ENCODE assay signal across 1 cellular context in the genomic region with DNA sequence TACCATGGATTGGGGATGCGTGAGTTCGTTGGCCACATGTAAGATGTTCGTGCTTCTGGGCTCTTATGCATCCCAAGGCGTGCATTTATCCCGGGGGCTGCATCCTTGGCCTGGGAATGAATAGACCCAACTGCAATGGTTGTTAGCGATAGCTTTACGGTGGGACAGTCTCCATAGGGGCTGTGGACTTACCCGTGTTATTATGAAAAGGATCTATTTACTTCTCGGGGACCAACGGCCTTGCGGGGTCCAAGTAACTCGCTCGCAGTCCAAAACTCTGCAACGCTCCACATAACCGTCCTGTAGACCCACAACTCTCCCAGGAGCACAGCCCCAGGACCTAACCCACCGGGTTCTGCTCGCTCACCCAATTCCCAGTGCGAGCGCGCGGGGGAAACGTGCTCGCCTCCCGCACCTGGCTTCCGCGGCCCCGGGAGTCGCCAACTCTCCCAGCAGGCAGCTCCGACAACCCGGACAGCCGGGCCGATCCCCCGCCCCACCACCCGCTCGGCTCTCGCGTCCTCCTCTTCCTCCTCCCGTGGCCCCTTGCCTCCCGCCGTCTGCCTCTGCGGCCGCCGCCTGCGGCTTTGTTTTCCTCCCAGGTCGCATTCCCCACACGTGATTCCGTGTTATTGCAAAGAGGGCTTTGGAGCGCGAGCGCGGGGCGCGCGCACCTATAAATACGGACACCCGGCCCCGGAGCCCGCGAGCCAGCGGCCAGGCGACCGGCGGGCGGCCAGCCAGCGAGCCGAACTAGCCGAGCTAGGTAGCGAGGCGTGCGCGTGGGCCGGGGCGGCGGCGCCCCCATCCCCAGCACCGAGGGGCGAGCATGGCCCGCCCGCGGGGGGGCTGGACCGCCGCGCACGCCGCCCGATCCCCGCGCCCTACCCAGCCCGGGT.
TF ChIP-seq lines count a peak whose summit lies in the region.

A gene with protein sequence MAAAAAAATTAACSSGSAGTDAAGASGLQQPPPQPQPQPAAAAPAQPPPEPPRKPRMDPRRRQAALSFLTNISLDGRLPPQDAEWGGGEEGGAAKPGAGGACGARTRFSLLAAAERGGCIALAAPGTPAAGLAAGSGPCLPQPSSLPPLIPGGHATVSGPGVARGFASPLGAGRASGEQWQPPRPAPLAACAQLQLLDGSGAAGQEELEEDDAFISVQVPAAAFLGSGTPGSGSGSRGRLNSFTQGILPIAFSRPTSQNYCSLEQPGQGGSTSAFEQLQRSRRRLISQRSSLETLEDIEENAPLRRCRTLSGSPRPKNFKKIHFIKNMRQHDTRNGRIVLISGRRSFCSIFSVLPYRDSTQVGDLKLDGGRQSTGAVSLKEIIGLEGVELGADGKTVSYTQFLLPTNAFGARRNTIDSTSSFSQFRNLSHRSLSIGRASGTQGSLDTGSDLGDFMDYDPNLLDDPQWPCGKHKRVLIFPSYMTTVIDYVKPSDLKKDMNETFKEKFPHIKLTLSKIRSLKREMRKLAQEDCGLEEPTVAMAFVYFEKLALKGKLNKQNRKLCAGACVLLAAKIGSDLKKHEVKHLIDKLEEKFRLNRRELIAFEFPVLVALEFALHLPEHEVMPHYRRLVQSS (plus strand): TSS at position 706 of the 899 bp plus-strand sequence. CDS start 278 bp downstream, outside the sequence.

TF ChIP-seq in HepG2, 621 proteins besides CTCF, POLR2A, EP300 and RAD21 (continued from another document and continues in another):
- TF ChIP-seq, protein P1, sequence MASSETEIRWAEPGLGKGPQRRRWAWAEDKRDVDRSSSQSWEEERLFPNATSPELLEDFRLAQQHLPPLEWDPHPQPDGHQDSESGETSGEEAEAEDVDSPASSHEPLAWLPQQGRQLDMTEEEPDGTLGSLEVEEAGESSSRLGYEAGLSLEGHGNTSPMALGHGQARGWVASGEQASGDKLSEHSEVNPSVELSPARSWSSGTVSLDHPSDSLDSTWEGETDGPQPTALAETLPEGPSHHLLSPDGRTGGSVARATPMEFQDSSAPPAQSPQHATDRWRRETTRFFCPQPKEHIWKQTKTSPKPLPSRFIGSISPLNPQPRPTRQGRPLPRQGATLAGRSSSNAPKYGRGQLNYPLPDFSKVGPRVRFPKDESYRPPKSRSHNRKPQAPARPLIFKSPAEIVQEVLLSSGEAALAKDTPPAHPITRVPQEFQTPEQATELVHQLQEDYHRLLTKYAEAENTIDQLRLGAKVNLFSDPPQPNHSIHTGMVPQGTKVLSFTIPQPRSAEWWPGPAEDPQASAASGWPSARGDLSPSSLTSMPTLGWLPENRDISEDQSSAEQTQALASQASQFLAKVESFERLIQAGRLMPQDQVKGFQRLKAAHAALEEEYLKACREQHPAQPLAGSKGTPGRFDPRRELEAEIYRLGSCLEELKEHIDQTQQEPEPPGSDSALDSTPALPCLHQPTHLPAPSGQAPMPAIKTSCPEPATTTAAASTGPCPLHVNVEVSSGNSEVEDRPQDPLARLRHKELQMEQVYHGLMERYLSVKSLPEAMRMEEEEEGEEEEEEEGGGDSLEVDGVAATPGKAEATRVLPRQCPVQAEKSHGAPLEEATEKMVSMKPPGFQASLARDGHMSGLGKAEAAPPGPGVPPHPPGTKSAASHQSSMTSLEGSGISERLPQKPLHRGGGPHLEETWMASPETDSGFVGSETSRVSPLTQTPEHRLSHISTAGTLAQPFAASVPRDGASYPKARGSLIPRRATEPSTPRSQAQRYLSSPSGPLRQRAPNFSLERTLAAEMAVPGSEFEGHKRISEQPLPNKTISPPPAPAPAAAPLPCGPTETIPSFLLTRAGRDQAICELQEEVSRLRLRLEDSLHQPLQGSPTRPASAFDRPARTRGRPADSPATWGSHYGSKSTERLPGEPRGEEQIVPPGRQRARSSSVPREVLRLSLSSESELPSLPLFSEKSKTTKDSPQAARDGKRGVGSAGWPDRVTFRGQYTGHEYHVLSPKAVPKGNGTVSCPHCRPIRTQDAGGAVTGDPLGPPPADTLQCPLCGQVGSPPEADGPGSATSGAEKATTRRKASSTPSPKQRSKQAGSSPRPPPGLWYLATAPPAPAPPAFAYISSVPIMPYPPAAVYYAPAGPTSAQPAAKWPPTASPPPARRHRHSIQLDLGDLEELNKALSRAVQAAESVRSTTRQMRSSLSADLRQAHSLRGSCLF (CRISPR knock-in tag; IDR thresholded peaks at IDR 0.05; ENCODE audit: borderline replicate concordance): no peak
- TF ChIP-seq ZNF720 (CRISPR knock-in tag; IDR thresholded peaks at IDR 0.05): no peak
- TF ChIP-seq HNRNPH1 (optimal IDR thresholded peaks at IDR 0.05; ENCODE audit: low read depth, low read length): no peak
- TF ChIP-seq, protein P2, sequence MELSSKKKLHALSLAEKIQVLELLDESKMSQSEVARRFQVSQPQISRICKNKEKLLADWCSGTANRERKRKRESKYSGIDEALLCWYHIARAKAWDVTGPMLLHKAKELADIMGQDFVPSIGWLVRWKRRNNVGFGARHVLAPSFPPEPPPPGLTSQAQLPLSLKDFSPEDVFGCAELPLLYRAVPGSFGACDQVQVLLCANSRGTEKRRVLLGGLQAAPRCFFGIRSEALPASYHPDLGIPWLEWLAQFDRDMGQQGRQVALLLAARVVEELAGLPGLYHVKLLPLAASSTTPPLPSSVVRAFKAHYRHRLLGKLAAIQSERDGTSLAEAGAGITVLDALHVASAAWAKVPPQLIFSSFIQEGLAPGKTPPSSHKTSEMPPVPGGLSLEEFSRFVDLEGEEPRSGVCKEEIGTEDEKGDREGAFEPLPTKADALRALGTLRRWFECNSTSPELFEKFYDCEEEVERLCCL (CRISPR knock-in tag; IDR thresholded peaks at IDR 0.05; ENCODE audit: borderline replicate concordance): no peak
- TF ChIP-seq ZNF382 (CRISPR knock-in tag; IDR thresholded peaks at IDR 0.05; ENCODE audit: borderline replicate concordance): no peak
- no peak for TF ChIP-seq ZNF160 (CRISPR knock-in tag; IDR thresholded peaks at IDR 0.05)
- TF ChIP-seq FOXA3 (CRISPR knock-in tag; IDR thresholded peaks at IDR 0.05): peak; percentile 57; the same call in 1 of the 2 replicates
- no peak for TF ChIP-seq RFXAP (CRISPR knock-in tag; IDR thresholded peaks at IDR 0.05; ENCODE audit: borderline replicate concordance)
- TF ChIP-seq ZNF282 (IDR thresholded peaks at IDR 0.05; ENCODE audit: partially characterized antibody): no peak
- no peak for TF ChIP-seq ZNF136 (CRISPR knock-in tag; IDR thresholded peaks at IDR 0.05; ENCODE audit: low read depth)
- TF ChIP-seq ZNF446 (CRISPR knock-in tag; IDR thresholded peaks at IDR 0.05): peak; percentile 58; the same call in 1 of the 2 replicates
- TF ChIP-seq ATF1 (CRISPR knock-in tag; IDR thresholded peaks at IDR 0.05): no peak
- TF ChIP-seq CEBPB (IDR thresholded peaks at IDR 0.05; ENCODE audit: borderline replicate concordance, low read depth, low read length): peak; percentile 23; the same call in 1 of the 2 replicates
- no peak for TF ChIP-seq FOXA1 (IDR thresholded peaks at IDR 0.05)
- no peak for TF ChIP-seq FOXA1 (CRISPR knock-in tag; IDR thresholded peaks at IDR 0.05)
- TF ChIP-seq, protein P3, sequence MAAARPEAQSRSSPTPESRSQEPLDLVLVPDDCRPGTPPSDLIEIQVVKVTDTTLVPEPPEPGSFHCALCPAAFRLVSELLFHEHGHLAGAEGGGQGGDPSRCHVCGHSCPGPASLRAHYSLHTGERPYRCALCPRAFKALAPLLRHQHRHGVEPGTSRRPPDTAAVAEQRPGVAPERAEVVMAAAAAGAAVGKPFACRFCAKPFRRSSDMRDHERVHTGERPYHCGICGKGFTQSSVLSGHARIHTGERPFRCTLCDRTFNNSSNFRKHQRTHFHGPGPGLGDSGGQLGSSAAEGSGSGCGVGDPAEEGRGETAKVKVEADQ (CRISPR knock-in tag; IDR thresholded peaks at IDR 0.05; ENCODE audit: borderline replicate concordance): no peak
- TF ChIP-seq ZNF235 (CRISPR knock-in tag; IDR thresholded peaks at IDR 0.05; ENCODE audit: borderline replicate concordance): no peak
- TF ChIP-seq KLF16 (CRISPR knock-in tag; IDR thresholded peaks at IDR 0.05): peak in 1 of 2 experiments; percentile 94; a peak in 2 of 4 replicates
- 0 out of 2 replicates have a peak, but pooled peaks have one; percentile 53 for TF ChIP-seq MYNN (CRISPR knock-in tag; IDR thresholded peaks at IDR 0.05; ENCODE audit: low read depth)
- no peak for TF ChIP-seq ZNF260 (CRISPR knock-in tag; IDR thresholded peaks at IDR 0.05; ENCODE audit: borderline replicate concordance, low read depth)
- TF ChIP-seq HIVEP1 (CRISPR knock-in tag; IDR thresholded peaks at IDR 0.05): peak; percentile 82
- no peak for TF ChIP-seq ISL2 (CRISPR knock-in tag; IDR thresholded peaks at IDR 0.05)
- TF ChIP-seq ZSCAN22 (CRISPR knock-in tag; IDR thresholded peaks at IDR 0.05): no peak
- no peak for TF ChIP-seq CENPT (CRISPR knock-in tag; IDR thresholded peaks at IDR 0.05; ENCODE audit: low read depth)
- no peak for TF ChIP-seq PHF20 (CRISPR knock-in tag; IDR thresholded peaks at IDR 0.05)
- no peak for TF ChIP-seq PCBP2 (optimal IDR thresholded peaks at IDR 0.05; ENCODE audit: low read depth, low read length, poor library complexity, severe bottlenecking)
- TF ChIP-seq, protein P4, sequence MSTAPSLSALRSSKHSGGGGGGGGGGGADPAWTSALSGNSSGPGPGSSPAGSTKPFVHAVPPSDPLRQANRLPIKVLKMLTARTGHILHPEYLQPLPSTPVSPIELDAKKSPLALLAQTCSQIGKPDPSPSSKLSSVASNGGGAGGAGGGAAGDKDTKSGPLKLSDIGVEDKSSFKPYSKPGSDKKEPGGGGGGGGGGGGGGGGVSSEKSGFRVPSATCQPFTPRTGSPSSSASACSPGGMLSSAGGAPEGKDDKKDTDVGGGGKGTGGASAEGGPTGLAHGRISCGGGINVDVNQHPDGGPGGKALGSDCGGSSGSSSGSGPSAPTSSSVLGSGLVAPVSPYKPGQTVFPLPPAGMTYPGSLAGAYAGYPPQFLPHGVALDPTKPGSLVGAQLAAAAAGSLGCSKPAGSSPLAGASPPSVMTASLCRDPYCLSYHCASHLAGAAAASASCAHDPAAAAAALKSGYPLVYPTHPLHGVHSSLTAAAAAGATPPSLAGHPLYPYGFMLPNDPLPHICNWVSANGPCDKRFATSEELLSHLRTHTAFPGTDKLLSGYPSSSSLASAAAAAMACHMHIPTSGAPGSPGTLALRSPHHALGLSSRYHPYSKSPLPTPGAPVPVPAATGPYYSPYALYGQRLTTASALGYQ (CRISPR knock-in tag; IDR thresholded peaks at IDR 0.05): no peak
- no peak for TF ChIP-seq ZNF367 (CRISPR knock-in tag; IDR thresholded peaks at IDR 0.05; ENCODE audit: borderline replicate concordance)
- no peak for TF ChIP-seq SMAD1 (CRISPR knock-in tag; IDR thresholded peaks at IDR 0.05; ENCODE audit: borderline replicate concordance, low read depth)
- TF ChIP-seq, protein P5, sequence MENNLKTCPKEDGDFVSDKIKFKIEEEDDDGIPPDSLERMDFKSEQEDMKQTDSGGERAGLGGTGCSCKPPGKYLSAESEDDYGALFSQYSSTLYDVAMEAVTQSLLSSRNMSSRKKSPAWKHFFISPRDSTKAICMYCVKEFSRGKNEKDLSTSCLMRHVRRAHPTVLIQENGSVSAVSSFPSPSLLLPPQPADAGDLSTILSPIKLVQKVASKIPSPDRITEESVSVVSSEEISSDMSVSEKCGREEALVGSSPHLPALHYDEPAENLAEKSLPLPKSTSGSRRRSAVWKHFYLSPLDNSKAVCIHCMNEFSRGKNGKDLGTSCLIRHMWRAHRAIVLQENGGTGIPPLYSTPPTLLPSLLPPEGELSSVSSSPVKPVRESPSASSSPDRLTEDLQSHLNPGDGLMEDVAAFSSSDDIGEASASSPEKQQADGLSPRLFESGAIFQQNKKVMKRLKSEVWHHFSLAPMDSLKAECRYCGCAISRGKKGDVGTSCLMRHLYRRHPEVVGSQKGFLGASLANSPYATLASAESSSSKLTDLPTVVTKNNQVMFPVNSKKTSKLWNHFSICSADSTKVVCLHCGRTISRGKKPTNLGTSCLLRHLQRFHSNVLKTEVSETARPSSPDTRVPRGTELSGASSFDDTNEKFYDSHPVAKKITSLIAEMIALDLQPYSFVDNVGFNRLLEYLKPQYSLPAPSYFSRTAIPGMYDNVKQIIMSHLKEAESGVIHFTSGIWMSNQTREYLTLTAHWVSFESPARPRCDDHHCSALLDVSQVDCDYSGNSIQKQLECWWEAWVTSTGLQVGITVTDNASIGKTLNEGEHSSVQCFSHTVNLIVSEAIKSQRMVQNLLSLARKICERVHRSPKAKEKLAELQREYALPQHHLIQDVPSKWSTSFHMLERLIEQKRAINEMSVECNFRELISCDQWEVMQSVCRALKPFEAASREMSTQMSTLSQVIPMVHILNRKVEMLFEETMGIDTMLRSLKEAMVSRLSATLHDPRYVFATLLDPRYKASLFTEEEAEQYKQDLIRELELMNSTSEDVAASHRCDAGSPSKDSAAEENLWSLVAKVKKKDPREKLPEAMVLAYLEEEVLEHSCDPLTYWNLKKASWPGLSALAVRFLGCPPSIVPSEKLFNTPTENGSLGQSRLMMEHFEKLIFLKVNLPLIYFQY (CRISPR knock-in tag; IDR thresholded peaks at IDR 0.05; ENCODE audit: borderline replicate concordance): peak; percentile 56; the same call in 1 of the 2 replicates
- TF ChIP-seq CREB1 (IDR thresholded peaks at IDR 0.05): no peak
- TF ChIP-seq CREB1 (CRISPR knock-in tag; IDR thresholded peaks at IDR 0.05): no peak
- peak; percentile 84 for TF ChIP-seq ZSCAN21 (CRISPR knock-in tag; IDR thresholded peaks at IDR 0.05; ENCODE audit: borderline replicate concordance)
- peak; percentile 14; the same call in 1 of the 2 replicates for TF ChIP-seq NR2C2 (CRISPR knock-in tag; IDR thresholded peaks at IDR 0.05; ENCODE audit: borderline replicate concordance)
- peak; percentile 55 for TF ChIP-seq ZMYM4 (CRISPR knock-in tag; IDR thresholded peaks at IDR 0.05)
- TF ChIP-seq, protein P6, sequence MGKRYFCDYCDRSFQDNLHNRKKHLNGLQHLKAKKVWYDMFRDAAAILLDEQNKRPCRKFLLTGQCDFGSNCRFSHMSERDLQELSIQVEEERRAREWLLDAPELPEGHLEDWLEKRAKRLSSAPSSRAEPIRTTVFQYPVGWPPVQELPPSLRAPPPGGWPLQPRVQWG (CRISPR knock-in tag; IDR thresholded peaks at IDR 0.05; ENCODE audit: borderline replicate concordance, low read depth): no peak
- no peak for TF ChIP-seq XRCC5 (optimal IDR thresholded peaks at IDR 0.05; ENCODE audit: low read length)
- TF ChIP-seq ZBTB3 (CRISPR knock-in tag; IDR thresholded peaks at IDR 0.05; ENCODE audit: borderline replicate concordance, low read depth): no peak
